In the genomic region with DNA sequence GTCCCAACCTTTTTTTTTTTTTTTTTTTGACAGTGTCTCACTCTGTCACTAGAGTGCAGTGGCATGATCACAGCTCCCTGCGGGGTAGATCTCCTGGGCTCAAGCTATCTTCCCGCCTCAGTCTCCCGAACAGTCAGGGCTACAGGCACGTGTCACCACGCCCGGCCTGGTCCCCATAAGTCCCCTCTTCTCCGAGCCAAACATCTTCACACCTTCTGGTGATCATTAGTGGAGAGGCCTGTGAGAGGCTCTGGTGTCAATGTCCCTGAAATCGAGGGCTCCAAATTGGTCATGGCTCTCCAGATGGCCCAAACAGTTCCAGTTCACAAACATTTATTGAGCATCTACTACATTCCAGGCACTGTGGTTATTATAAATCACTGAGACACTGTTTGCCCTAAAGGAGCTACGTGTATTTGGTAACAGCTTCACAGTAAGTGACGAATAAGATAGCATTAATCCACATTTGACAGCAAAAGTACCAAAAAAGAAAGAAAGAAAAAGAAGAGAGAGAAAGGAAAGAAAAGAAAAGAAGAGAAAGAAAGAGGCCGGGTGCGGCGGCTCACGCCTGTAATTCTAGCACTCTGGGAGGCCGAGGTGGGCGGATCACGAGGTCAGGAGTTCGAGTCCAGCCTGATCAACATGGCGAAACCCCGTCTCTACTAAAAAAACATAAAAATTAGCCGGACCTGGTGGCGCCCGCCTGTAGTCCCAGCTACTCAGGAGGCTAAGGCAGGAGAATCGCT, we compare ENCODE assay signal across 8 cellular contexts. TPM values are rescaled to one million over a fixed set of nuclear protein-coding genes. Genes with fewer than 3 reads are reported as not detected.
DNase-seq lines count a peak whose midpoint lies in the region; ATAC-seq, FAIRE-seq and TF ChIP-seq lines count a peak whose summit lies in the region.

No MANE protein-coding gene starts in this region.

- TF ChIP-seq POLR2A in ovary (IDR thresholded peaks at IDR 0.05): no peak
- no peak for TF ChIP-seq POLR2A in H54 (IDR thresholded peaks at IDR 0.05; ENCODE audit: low read depth, low read length)

- H3K27ac ChIP-seq in CD8-positive, alpha-beta T cell (ENCODE audit: low read depth, low read length): peak overlapping the region; percentile 86
- H3K27ac ChIP-seq in SJSA1 (peak overlapping the region; percentile 86), ovary (peak overlapping the region; percentile 37 to 79)

- no peak for FAIRE-seq in H54 (lab: Jason Lieb, UNC)

- H3K4me1 Mint-ChIP-seq in CD8-positive, alpha-beta T cell (ENCODE audit: low read depth): peaks cover 31% of the 10 kb centered on the region

- H3K4me3 Mint-ChIP-seq in CD8-positive, alpha-beta T cell: peak overlapping the region; percentile 98

- no peaks in the 10 kb centered on the region for H3K9me3 Mint-ChIP-seq in CD8-positive, alpha-beta T cell

- WGBS in ovary, 3 donors: 44 to 47% (median 46%) methylated on average over 24 of the region's 24 CpGs

- H3K27ac Mint-ChIP-seq in CD8-positive, alpha-beta T cell: peak overlapping the region; percentile 96

- CTCF ChIA-PET in CD8-positive, alpha-beta T cell (lab: Charles Lee): interaction anchor here (1.0 to 1.2 kb wide), 5 partner anchors 9 to 58 kb away, joined by 3 read pairs; no protein-coding TSS in a partner anchor

- ATAC-seq in CD8-positive, alpha-beta T cell: no peak

- DNase-seq in CD8-positive, alpha-beta T cell: no peak
- DNase-seq in SJSA1 (ENCODE audit: low read depth in 1 of 2, low spot score in 2 of 2): no peak
- no peak for DNase-seq in epithelial cell of esophagus (ENCODE audit: low read depth)
- peak in 1 of 5 donors; percentile 50 for DNase-seq in ovary
- DNase-seq in HCEC 1CT: no peak
- DNase-seq in NCI-H2171 (lab: John Stamatoyannopoulos, UW): no peak
- DNase-seq in H54 (ENCODE audit: insufficient read length, low spot score): no peak
- DNase-seq in Kasumi-1 (lab: John Stamatoyannopoulos, UW): no peak

- no peaks in the 10 kb centered on the region for H3K9me3 ChIP-seq in CD8-positive, alpha-beta T cell (ENCODE audit: low read length)
- H3K9me3 ChIP-seq in SJSA1 (replicated peaks) (no peaks in the 10 kb centered on the region; the same call in 1 of the 2 replicates), ovary (no peaks in the 10 kb centered on the region)

- H3K36me3 Mint-ChIP-seq in CD8-positive, alpha-beta T cell: peaks cover 30% of the 10 kb centered on the region

- no peaks in the 10 kb centered on the region for H3K27me3 ChIP-seq in CD8-positive, alpha-beta T cell (ENCODE audit: insufficient read depth, low read length)
- H3K27me3 ChIP-seq in SJSA1 (replicated peaks) (no peaks in the 10 kb centered on the region), ovary (no peaks in the 10 kb centered on the region)

- H3K36me3 ChIP-seq in CD8-positive, alpha-beta T cell (ENCODE audit: insufficient read depth, low read length): peaks cover 10% of the 10 kb centered on the region
- H3K36me3 ChIP-seq in SJSA1 (peaks cover 37% of the 10 kb centered on the region), ovary (no peaks in the 10 kb centered on the region)

- no peak for TF ChIP-seq EP300 in ovary (IDR thresholded peaks at IDR 0.05)

- intact Hi-C loops in CD8-positive, alpha-beta T cell (cut with DNase I, micrococcal nuclease): loop anchor here (1.0 to 10.0 kb wide), 6 partner anchors 28 to 1050 kb away; a partner anchor contains a TSS
- intact Hi-C loops in ovary (cut with DNase I): loop anchor here in 1 of 4 donors (5.0 kb wide), 1 partner anchor 62 kb away; no protein-coding TSS in a partner anchor

- no peak for TF ChIP-seq CTCF in CD8-positive, alpha-beta T cell (IDR thresholded peaks at IDR 0.05)
- TF ChIP-seq CTCF in epithelial cell of esophagus (IDR thresholded peaks at IDR 0.05; ENCODE audit: insufficient read depth, low read depth, low read length, missing control alignments) (no peak), ovary (IDR thresholded peaks at IDR 0.05) (no peak)

- H3K4me3 ChIP-seq in CD8-positive, alpha-beta T cell (ENCODE audit: low read depth, low read length): peak overlapping the region; percentile 98
- H3K4me3 ChIP-seq in SJSA1 (peak overlapping the region; percentile 67), epithelial cell of esophagus (ENCODE audit: low read length) (peak overlapping the region; percentile 94), ovary (peak overlapping the region; percentile 73)

- H3K27me3 Mint-ChIP-seq in CD8-positive, alpha-beta T cell (ENCODE audit: low read depth): no peaks in the 10 kb centered on the region

- peaks cover 13% of the 10 kb centered on the region for H3K4me1 ChIP-seq in CD8-positive, alpha-beta T cell (ENCODE audit: insufficient read depth, low read length)
- H3K4me1 ChIP-seq in SJSA1 (replicated peaks) (peaks cover 10% of the 10 kb centered on the region), ovary (ENCODE audit: insufficient read depth) (peaks cover 4% of the 10 kb centered on the region)

- POLR2A ChIA-PET in CD8-positive, alpha-beta T cell (lab: Charles Lee): interaction anchor here (0.6 to 0.7 kb wide), 2 partner anchors 8 to 934 kb away, joined by 3 to 4 read pairs; no protein-coding TSS in a partner anchor

RNA-seq across cellular contexts. Expression of a gene that starts 0.9 kb away (rescaled TPM):
- 10 to 100 TPM; 58.0 to 66.6 TPM for total RNA-seq in CD8-positive, alpha-beta T cell
- total RNA-seq in SJSA1 (2014; rRNA removed; shearing (Covaris generic)): 87.5 and 108 TPM in 2 replicates
- total RNA-seq in ovary: 10 to 100 TPM; 19.9 to 38.1 (median 29.7) TPM
- 10 to 100 TPM; 23.2 to 31.5 TPM for polyA plus RNA-seq in ovary

RNA-seq across cellular contexts. Expression of a gene that starts 8.1 kb away (rescaled TPM):
- not detected for total RNA-seq in CD8-positive, alpha-beta T cell
- total RNA-seq in SJSA1 (2014; rRNA removed; shearing (Covaris generic)): 6.4 and 8.1 TPM in 2 replicates
- 100 to 1,000 TPM in 2 of 7 donors, 10 to 100 TPM in 5; 25.6 to 155 (median 67.2) TPM for total RNA-seq in ovary
- polyA plus RNA-seq in ovary: 100 to 1,000 TPM in 1 of 2 donors, 10 to 100 TPM in 1; 94.6 to 255 TPM

RNA-seq across cellular contexts. Expression of a gene that starts 28.0 kb away (rescaled TPM):
- total RNA-seq in CD8-positive, alpha-beta T cell: 10 to 100 TPM; 16.8 to 21.1 TPM
- 69.7 and 80.9 TPM in 2 replicates for total RNA-seq in SJSA1 (2014; rRNA removed; shearing (Covaris generic))
- total RNA-seq in ovary: 10 to 100 TPM; 37.5 to 76.2 (median 43.9) TPM
- polyA plus RNA-seq in ovary: 10 to 100 TPM; 32.4 to 49.5 TPM

RNA-seq across cellular contexts. Expression of a gene that starts 56.0 kb away (rescaled TPM):
- 1 to 10 TPM; 1.1 to 1.5 TPM for total RNA-seq in CD8-positive, alpha-beta T cell
- total RNA-seq in SJSA1 (2014; rRNA removed; shearing (Covaris generic)): 0.05 TPM in 1 of 2 replicates, not detected in the other
- total RNA-seq in ovary: 1,000 to 10,000 TPM in 1 of 7 donors, 10 to 100 TPM in 2, 1 to 10 TPM in 2, under 1 TPM in 2; 0.35 to 1,154 (median 5.5) TPM
- 1 to 10 TPM in 1 of 2 donors, under 1 TPM in 1; 0.05 to 1.3 TPM for polyA plus RNA-seq in ovary
